1 cellular context compared by ENCODE assay signal in genomic region chr11:46100670-46101069, GRCh38.
TF ChIP-seq lines count a peak whose summit lies in the region.

No MANE protein-coding gene starts in this region.

TF ChIP-seq in HepG2, 621 proteins besides CTCF, POLR2A, EP300 and RAD21 (continued from another document):
- TF ChIP-seq ZNF318 (CRISPR knock-in tag; IDR thresholded peaks at IDR 0.05) (no peak), ZNF331 (CRISPR knock-in tag; IDR thresholded peaks at IDR 0.05) (no peak), SOX6 (IDR thresholded peaks at IDR 0.05) (no peak), SOX6 (CRISPR knock-in tag; IDR thresholded peaks at IDR 0.05) (no peak), ZNF530 (CRISPR knock-in tag; IDR thresholded peaks at IDR 0.05; ENCODE audit: low read depth) (no peak), ZNF10 (CRISPR knock-in tag; IDR thresholded peaks at IDR 0.05; ENCODE audit: borderline replicate concordance, low read depth) (no peak), NFAT5 (CRISPR knock-in tag; IDR thresholded peaks at IDR 0.05) (no peak), CCDC6 (CRISPR knock-in tag; IDR thresholded peaks at IDR 0.05) (no peak)
TF ChIP-seq in HepG2: peak in this region for 0.
